In the genomic region with DNA sequence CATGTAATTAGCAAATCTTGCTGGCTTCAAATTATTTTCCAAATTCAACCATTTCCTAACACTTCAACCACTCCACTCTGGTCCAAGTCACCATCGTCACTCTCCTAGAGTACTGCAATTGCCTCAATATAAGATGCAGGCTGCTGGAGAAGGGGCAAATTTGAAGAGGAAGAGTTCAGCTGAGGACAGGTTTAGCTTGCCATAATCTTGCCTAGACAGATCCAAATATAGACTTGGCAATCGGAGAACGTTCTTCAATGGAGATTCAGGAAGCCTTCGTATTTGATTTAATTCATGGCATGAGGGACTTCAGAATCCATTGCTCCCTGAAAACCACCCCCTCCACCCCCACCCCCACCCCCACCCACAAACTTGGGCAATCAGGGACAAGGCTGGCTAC, we compare ENCODE assay signal across 11 cellular contexts. TPM values are rescaled to one million over a fixed set of nuclear protein-coding genes. Genes with fewer than 3 reads are reported as not detected.
"Had no signal": no experiment of that assay in that cellular context is flagged by ENCODE, and none has a peak within 500 bp of the region (broad histone marks: within the 10 kb centered on the region; RNA-seq: fewer than 3 reads in every experiment).

No MANE protein-coding gene starts in this region.

- H3K4me2 ChIP-seq: GM23338 had no signal

- ATAC-seq: GM23338, HCT116 had no signal

- H3K36me3 ChIP-seq: HAP-1 had no signal

- H3K4me3 ChIP-seq: GM23248, GM23338, HAP-1 had no signal

- H3K9me3 ChIP-seq: HAP-1 had no signal

- DNase-seq: GM23248, GOT3, H7, H9, HCEC 1CT, HFFc6 had no signal

- H3K4me1 ChIP-seq: HAP-1 had no signal

- H3K27ac ChIP-seq: GM23248 had no signal

- H2AFZ ChIP-seq: GM23248, GM23338 had no signal

RNA-seq across cellular contexts. Expression of gene KHDC1L, which starts 15.4 kb away (rescaled TPM):
- total RNA-seq: GM23248, GM23338, H1, H4, H9 had no signal
- polyA plus RNA-seq: GM23248, GM23338 had no signal
